11 cellular contexts compared by ENCODE assay signal in the genomic region with DNA sequence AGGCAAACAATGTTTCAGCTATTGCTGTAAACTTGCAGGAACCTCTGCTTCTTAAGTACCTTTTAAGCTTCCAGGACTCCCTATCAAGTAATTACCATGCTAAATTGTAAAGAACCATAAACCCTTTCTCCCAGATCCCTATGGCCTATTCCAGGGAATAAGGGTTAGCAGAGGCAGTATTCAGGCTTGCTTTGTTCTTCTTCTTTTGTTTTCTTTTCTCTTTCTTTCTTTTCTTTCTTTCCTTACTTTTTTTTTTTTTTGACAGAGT. TPM values are rescaled to one million over a fixed set of nuclear protein-coding genes. Genes with fewer than 3 reads are reported as not detected.
DNase-seq lines count a peak whose midpoint lies in the region; ATAC-seq, FAIRE-seq and TF ChIP-seq lines count a peak whose summit lies in the region.
"Had no signal": no experiment of that assay in that cellular context is flagged by ENCODE, and none has a peak within 500 bp of the region (broad histone marks: within the 10 kb centered on the region; RNA-seq: fewer than 3 reads in every experiment).

No MANE protein-coding gene starts in this region.

- no peak overlapping the region for H3K27ac ChIP-seq in HepG2 (ENCODE audit: extremely low read length, insufficient read depth, low read length)
- no peak overlapping the region for H3K27ac ChIP-seq in right lobe of liver
- H3K27ac ChIP-seq in SK-N-MC: peak overlapping the region; percentile 65
- H3K27ac ChIP-seq in epithelial cell of prostate: peak overlapping the region; percentile 84
- peak overlapping the region; percentile 79 for H3K27ac ChIP-seq in thymus (ENCODE audit: low read depth)

- H3K9me3 ChIP-seq in HepG2 (ENCODE audit: low read length) (no peaks in the 10 kb centered on the region), right lobe of liver (no peaks in the 10 kb centered on the region), SK-N-MC (ENCODE audit: low read depth, low read length) (no peaks in the 10 kb centered on the region), thymus (ENCODE audit: control insufficient read depth) (no peaks in the 10 kb centered on the region)
- H3K9me3 ChIP-seq: BE2C had no signal

- TF ChIP-seq CTCF in HepG2 (CRISPR knock-in tag; IDR thresholded peaks at IDR 0.05) (no peak), right lobe of liver (IDR thresholded peaks at IDR 0.05) (no peak)

- no peaks in the 10 kb centered on the region; a peak in 1 of 5 replicates for H3K27me3 ChIP-seq in HepG2 (ENCODE audit: control insufficient read depth in 1 of 2, insufficient read depth in 2 of 2, low read length in 2 of 2)
- H3K27me3 ChIP-seq in right lobe of liver: no peaks in the 10 kb centered on the region
- no peaks in the 10 kb centered on the region for H3K27me3 ChIP-seq in thymus (ENCODE audit: control insufficient read depth, insufficient read depth)
- H3K27me3 ChIP-seq: BE2C had no signal

- H3K9ac ChIP-seq in HepG2 (ENCODE audit: insufficient read depth, low read depth, low read length) (peak overlapping the region; percentile 14; the same call in 1 of the 2 replicates), SK-N-MC (ENCODE audit: insufficient read length) (peak overlapping the region; percentile 6)

- DNase-seq in HepG2 (ENCODE audit: low spot score) (no peak), right lobe of liver (no peak), SK-N-MC (ENCODE audit: low read depth, low spot score) (no peak), epithelial cell of prostate (ENCODE audit: low read depth, low spot score) (no peak), epidermal melanocyte (ENCODE audit: insufficient read length, low spot score) (no peak), SW 1271 (lab: John Stamatoyannopoulos, UW) (no peak)
- DNase-seq in stimulated activated CD4-positive, alpha-beta T cell treated with anti-CD3 and anti-CD28 coated beads, Interleukin-1b, Interleukin-23, amount 100 ng/mL, for 48 hours: no peak
- DNase-seq: BE2C, KG1 had no signal

- H4K20me1 ChIP-seq in HepG2 (ENCODE audit: insufficient read depth, low read length): no peaks in the 10 kb centered on the region

- no peak for TF ChIP-seq RAD21 in HepG2 (CRISPR knock-in tag; IDR thresholded peaks at IDR 0.05)

- no TSS peak for BruUV-seq in HepG2 (replicated peaks; lab: Mats Ljungman, UMichigan)

- no peak for TF ChIP-seq EP300 in HepG2 (IDR thresholded peaks at IDR 0.05; ENCODE audit: low read depth in 2 of 2, low read length in 2 of 2)
- no peak for TF ChIP-seq EP300 in HepG2 (CRISPR knock-in tag; IDR thresholded peaks at IDR 0.05; ENCODE audit: borderline replicate concordance)

- intact Hi-C loops in HepG2 (cut with micrococcal nuclease; ENCODE audit: unreplicated experiment) (loop anchor here (5.0 kb wide), 1 partner anchor 56 kb away; the partner anchor contains the start of gene NXPE3), right lobe of liver (cut with DNase I) (no loop called here)

- peak overlapping the region; percentile 64 for H2AFZ ChIP-seq in HepG2 (ENCODE audit: low read length)

- H3K4me1 ChIP-seq in HepG2 (ENCODE audit: insufficient read depth, low read length): peaks cover 39% of the 10 kb centered on the region
- H3K4me1 ChIP-seq in right lobe of liver: peaks cover 0 to 9% (median 0%) of the 10 kb centered on the region in 4 donors
- peaks cover 13% of the 10 kb centered on the region for H3K4me1 ChIP-seq in thymus (ENCODE audit: control insufficient read depth, insufficient read depth, low read length)
- H3K4me1 ChIP-seq: BE2C had no signal

- FAIRE-seq in HepG2 (lab: Jason Lieb, UNC): no peak

- H3K4me2 ChIP-seq in HepG2 (ENCODE audit: low read depth, low read length): peak overlapping the region; percentile 45

- in situ Hi-C loops in HepG2 (cut with HindIII; ENCODE audit: extremely low pct_ligation_motif_present, low pct_unique_long_range_greater_than_20kb): no loop called here

- ATAC-seq in HepG2: no peak
- no peak for ATAC-seq in right lobe of liver
- ATAC-seq: left lobe of liver had no signal

- POLR2A ChIA-PET in HepG2 (lab: Yijun Ruan, JAX): no interaction called here

- H3K36me3 ChIP-seq in HepG2 (replicated peaks in 1 of 2; ENCODE audit: control insufficient read depth in 1 of 2, insufficient read depth in 2 of 2, low read length in 2 of 2) (no peaks in the 10 kb centered on the region), right lobe of liver (no peaks in the 10 kb centered on the region), SK-N-MC (ENCODE audit: insufficient read depth, low read length) (peaks cover 7% of the 10 kb centered on the region), thymus (ENCODE audit: control insufficient read depth, insufficient read depth) (no peaks in the 10 kb centered on the region)

- no peaks in the 10 kb centered on the region for H3K79me2 ChIP-seq in HepG2 (ENCODE audit: insufficient read depth, low read length)

- TF ChIP-seq POLR2A in HepG2 (IDR thresholded peaks at IDR 0.05; ENCODE audit: insufficient read depth in 1 of 2, low read depth in 2 of 2, low read length in 2 of 2): no peak
- TF ChIP-seq POLR2A in right lobe of liver (IDR thresholded peaks at IDR 0.05): no peak

- CTCF ChIA-PET in HepG2 (lab: Yijun Ruan, JAX; ENCODE audit: low intra/inter-chr PET ratio, low total read pairs): no interaction called here

- peak overlapping the region in 1 of 3 experiments; percentile 3; a peak in 1 of 6 replicates for H3K4me3 ChIP-seq in HepG2 (replicated peaks in 1 of 3; ENCODE audit: insufficient read depth in 1 of 3, low read depth in 2 of 3, low read length in 3 of 3)
- no peak overlapping the region for H3K4me3 ChIP-seq in right lobe of liver
- H3K4me3 ChIP-seq in SK-N-MC: no peak overlapping the region
- H3K4me3 ChIP-seq in thymus (ENCODE audit: low read length): no peak overlapping the region

RNA-seq across cellular contexts. Expression of gene CEP97, which starts 2.8 kb away (rescaled TPM):
- 6.5 and 10.2 TPM in 2 replicates for total RNA-seq in HepG2 (2016; rRNA removed; fragmentation: Illumina TruSeq; extraction: Trizol)
- 0.88 and 0.91 TPM in 2 replicates for total RNA-seq in HepG2 (2016; cell fraction: cytosol; rRNA removed; fragmentation: Illumina TruSeq; extraction: Trizol; ENCODE audit: low read depth)
- total RNA-seq in HepG2 (2016; cell fraction: insoluble cytoplasmic fraction; rRNA removed; fragmentation: Illumina TruSeq; extraction: Trizol): 6.7 and 10.1 TPM in 2 replicates
- total RNA-seq in HepG2 (2016; cell fraction: membrane; rRNA removed; fragmentation: Illumina TruSeq; extraction: Trizol): 1.4 and 1.5 TPM in 2 replicates
- 6.3 and 6.4 TPM in 2 replicates for total RNA-seq in HepG2 (2016; cell fraction: nucleus; rRNA removed; fragmentation: Illumina TruSeq; extraction: Trizol)
- 0.71 and 0.99 TPM in 2 replicates for polyA plus RNA-seq in HepG2 (2011; rRNA removed)
- 0.43 and 0.78 TPM in 2 replicates for polyA plus RNA-seq in HepG2 (2011; cell fraction: cytosol; rRNA removed)
- polyA plus RNA-seq in HepG2 (2011; cell fraction: nucleus; rRNA removed): 0.72 and 2.3 TPM in 2 replicates
- 1.4 and 1.8 TPM in 2 replicates for polyA plus RNA-seq in HepG2 (2012)
- polyA plus RNA-seq in HepG2 (2016; cell fraction: cytosol; fragmentation: Illumina TruSeq; extraction: Trizol; ENCODE audit: low read depth): 0.03 and 0.05 TPM in 2 replicates
- 2.2 and 2.4 TPM in 2 replicates for polyA plus RNA-seq in HepG2 (2016; cell fraction: insoluble cytoplasmic fraction; fragmentation: Illumina TruSeq; extraction: Trizol; ENCODE audit: low read depth)
- polyA plus RNA-seq in HepG2 (2016; cell fraction: membrane; fragmentation: Illumina TruSeq; extraction: Trizol; ENCODE audit: low read depth): 0.16 and 0.17 TPM in 2 replicates
- polyA plus RNA-seq in HepG2 (2016; cell fraction: nucleus; fragmentation: Illumina TruSeq; extraction: Trizol; ENCODE audit: insufficient read depth, low read depth): 3.7 and 4.7 TPM in 2 replicates
- polyA minus RNA-seq in HepG2 (2011; rRNA and poly(A)+ RNA removed; ENCODE audit: low replicate concordance): 1.5 and 7.8 TPM in 2 replicates
- 3.0 and 4.2 TPM in 2 replicates for polyA minus RNA-seq in HepG2 (2011; cell fraction: cytosol; rRNA and poly(A)+ RNA removed)
- 5.2 and 6.5 TPM in 2 replicates for polyA minus RNA-seq in HepG2 (2011; cell fraction: nucleus; rRNA and poly(A)+ RNA removed)
- 1 to 10 TPM; 2.2 to 3.8 (median 2.7) TPM for total RNA-seq in right lobe of liver
- 4.5 TPM for polyA plus RNA-seq in thymus

RNA-seq across cellular contexts. Expression of gene RPL24, which starts 35.1 kb away (rescaled TPM):
- total RNA-seq in HepG2 (2016; rRNA removed; fragmentation: Illumina TruSeq; extraction: Trizol) (1,056 and 1,362 TPM in 2 replicates), right lobe of liver (100 to 1,000 TPM; 336 to 620 (median 364) TPM)
- 1,422 and 1,553 TPM in 2 replicates for total RNA-seq in HepG2 (2016; cell fraction: cytosol; rRNA removed; fragmentation: Illumina TruSeq; extraction: Trizol; ENCODE audit: low read depth)
- total RNA-seq in HepG2 (2016; cell fraction: insoluble cytoplasmic fraction; rRNA removed; fragmentation: Illumina TruSeq; extraction: Trizol): 1,073 and 1,398 TPM in 2 replicates
- total RNA-seq in HepG2 (2016; cell fraction: membrane; rRNA removed; fragmentation: Illumina TruSeq; extraction: Trizol): 1,942 and 1,946 TPM in 2 replicates
- total RNA-seq in HepG2 (2016; cell fraction: nucleus; rRNA removed; fragmentation: Illumina TruSeq; extraction: Trizol): 372 and 380 TPM in 2 replicates
- polyA plus RNA-seq in HepG2 (2011; rRNA removed) (1,058 and 1,150 TPM in 2 replicates), thymus (3,832 TPM)
- 564 and 1,013 TPM in 2 replicates for polyA plus RNA-seq in HepG2 (2011; cell fraction: cytosol; rRNA removed)
- 191 and 261 TPM in 2 replicates for polyA plus RNA-seq in HepG2 (2011; cell fraction: nucleus; rRNA removed)
- polyA plus RNA-seq in HepG2 (2012): 1,418 and 1,581 TPM in 2 replicates
- polyA plus RNA-seq in HepG2 (2016; cell fraction: cytosol; fragmentation: Illumina TruSeq; extraction: Trizol; ENCODE audit: low read depth): 1,680 and 1,696 TPM in 2 replicates
- polyA plus RNA-seq in HepG2 (2016; cell fraction: insoluble cytoplasmic fraction; fragmentation: Illumina TruSeq; extraction: Trizol; ENCODE audit: low read depth): 1,319 and 1,459 TPM in 2 replicates
- polyA plus RNA-seq in HepG2 (2016; cell fraction: membrane; fragmentation: Illumina TruSeq; extraction: Trizol; ENCODE audit: low read depth): 1,798 and 1,842 TPM in 2 replicates
- 641 and 653 TPM in 2 replicates for polyA plus RNA-seq in HepG2 (2016; cell fraction: nucleus; fragmentation: Illumina TruSeq; extraction: Trizol; ENCODE audit: insufficient read depth, low read depth)
- polyA minus RNA-seq in HepG2 (2011; rRNA and poly(A)+ RNA removed; ENCODE audit: low replicate concordance): 269 and 569 TPM in 2 replicates
- 209 and 212 TPM in 2 replicates for polyA minus RNA-seq in HepG2 (2011; cell fraction: cytosol; rRNA and poly(A)+ RNA removed)
- polyA minus RNA-seq in HepG2 (2011; cell fraction: nucleus; rRNA and poly(A)+ RNA removed): 213 and 250 TPM in 2 replicates

RNA-seq across cellular contexts. Expression of gene ZBTB11, which starts 44.7 kb away (rescaled TPM):
- total RNA-seq in HepG2 (2016; rRNA removed; fragmentation: Illumina TruSeq; extraction: Trizol) (18.1 and 24.6 TPM in 2 replicates), right lobe of liver (1 to 10 TPM; 5.4 to 8.5 (median 7.9) TPM)
- 5.4 and 8.1 TPM in 2 replicates for total RNA-seq in HepG2 (2016; cell fraction: cytosol; rRNA removed; fragmentation: Illumina TruSeq; extraction: Trizol; ENCODE audit: low read depth)
- total RNA-seq in HepG2 (2016; cell fraction: insoluble cytoplasmic fraction; rRNA removed; fragmentation: Illumina TruSeq; extraction: Trizol): 17.4 and 24.4 TPM in 2 replicates
- total RNA-seq in HepG2 (2016; cell fraction: membrane; rRNA removed; fragmentation: Illumina TruSeq; extraction: Trizol): 6.4 and 7.7 TPM in 2 replicates
- total RNA-seq in HepG2 (2016; cell fraction: nucleus; rRNA removed; fragmentation: Illumina TruSeq; extraction: Trizol): 20.2 and 22.5 TPM in 2 replicates
- polyA plus RNA-seq in HepG2 (2011; rRNA removed) (5.2 and 5.9 TPM in 2 replicates), thymus (19.8 TPM)
- 1.9 and 2.8 TPM in 2 replicates for polyA plus RNA-seq in HepG2 (2011; cell fraction: cytosol; rRNA removed)
- 6.0 and 7.5 TPM in 2 replicates for polyA plus RNA-seq in HepG2 (2011; cell fraction: nucleus; rRNA removed)
- polyA plus RNA-seq in HepG2 (2012): 7.3 and 8.2 TPM in 2 replicates
- 0.27 TPM in 2 replicates for polyA plus RNA-seq in HepG2 (2016; cell fraction: cytosol; fragmentation: Illumina TruSeq; extraction: Trizol; ENCODE audit: low read depth)
- polyA plus RNA-seq in HepG2 (2016; cell fraction: insoluble cytoplasmic fraction; fragmentation: Illumina TruSeq; extraction: Trizol; ENCODE audit: low read depth): 12.4 and 13.0 TPM in 2 replicates
- 1.3 TPM in 2 replicates for polyA plus RNA-seq in HepG2 (2016; cell fraction: membrane; fragmentation: Illumina TruSeq; extraction: Trizol; ENCODE audit: low read depth)
- 18.0 and 18.7 TPM in 2 replicates for polyA plus RNA-seq in HepG2 (2016; cell fraction: nucleus; fragmentation: Illumina TruSeq; extraction: Trizol; ENCODE audit: insufficient read depth, low read depth)
- 7.1 and 9.5 TPM in 2 replicates for polyA minus RNA-seq in HepG2 (2011; rRNA and poly(A)+ RNA removed; ENCODE audit: low replicate concordance)
- 11.8 and 14.0 TPM in 2 replicates for polyA minus RNA-seq in HepG2 (2011; cell fraction: cytosol; rRNA and poly(A)+ RNA removed)
- 27.7 and 31.0 TPM in 2 replicates for polyA minus RNA-seq in HepG2 (2011; cell fraction: nucleus; rRNA and poly(A)+ RNA removed)

RNA-seq across cellular contexts. Expression of gene NXPE3, which starts 57.4 kb away (rescaled TPM):
- total RNA-seq in HepG2 (2016; rRNA removed; fragmentation: Illumina TruSeq; extraction: Trizol) (4.7 and 5.3 TPM in 2 replicates), right lobe of liver (1 to 10 TPM in 5 of 6 experiments, under 1 TPM in 1; 0.75 to 2.9 (median 1.7) TPM)
- total RNA-seq in HepG2 (2016; cell fraction: cytosol; rRNA removed; fragmentation: Illumina TruSeq; extraction: Trizol; ENCODE audit: low read depth): 2.1 and 2.6 TPM in 2 replicates
- total RNA-seq in HepG2 (2016; cell fraction: insoluble cytoplasmic fraction; rRNA removed; fragmentation: Illumina TruSeq; extraction: Trizol): 4.8 and 5.6 TPM in 2 replicates
- total RNA-seq in HepG2 (2016; cell fraction: membrane; rRNA removed; fragmentation: Illumina TruSeq; extraction: Trizol): 8.2 and 9.3 TPM in 2 replicates
- total RNA-seq in HepG2 (2016; cell fraction: nucleus; rRNA removed; fragmentation: Illumina TruSeq; extraction: Trizol): 2.8 and 4.3 TPM in 2 replicates
- polyA plus RNA-seq in HepG2 (2011; rRNA removed) (3.5 and 3.6 TPM in 2 replicates), thymus (15.8 TPM)
- 2.9 and 4.4 TPM in 2 replicates for polyA plus RNA-seq in HepG2 (2011; cell fraction: cytosol; rRNA removed)
- 1.7 and 2.3 TPM in 2 replicates for polyA plus RNA-seq in HepG2 (2011; cell fraction: nucleus; rRNA removed)
- 2.8 and 4.3 TPM in 2 replicates for polyA plus RNA-seq in HepG2 (2012)
- 3.2 and 3.3 TPM in 2 replicates for polyA plus RNA-seq in HepG2 (2016; cell fraction: cytosol; fragmentation: Illumina TruSeq; extraction: Trizol; ENCODE audit: low read depth)
- 6.4 and 7.2 TPM in 2 replicates for polyA plus RNA-seq in HepG2 (2016; cell fraction: insoluble cytoplasmic fraction; fragmentation: Illumina TruSeq; extraction: Trizol; ENCODE audit: low read depth)
- polyA plus RNA-seq in HepG2 (2016; cell fraction: membrane; fragmentation: Illumina TruSeq; extraction: Trizol; ENCODE audit: low read depth): 7.5 and 7.8 TPM in 2 replicates
- 4.1 and 5.6 TPM in 2 replicates for polyA plus RNA-seq in HepG2 (2016; cell fraction: nucleus; fragmentation: Illumina TruSeq; extraction: Trizol; ENCODE audit: insufficient read depth, low read depth)
- polyA minus RNA-seq in HepG2 (2011; rRNA and poly(A)+ RNA removed; ENCODE audit: low replicate concordance): 7.4 and 7.9 TPM in 2 replicates
- 1.8 and 3.9 TPM in 2 replicates for polyA minus RNA-seq in HepG2 (2011; cell fraction: cytosol; rRNA and poly(A)+ RNA removed)
- 3.2 and 4.4 TPM in 2 replicates for polyA minus RNA-seq in HepG2 (2011; cell fraction: nucleus; rRNA and poly(A)+ RNA removed)

Comparison
In these comparisons a context has a peak if more than half of its experiments do, and no peak if none do; other contexts are left out.
1. H3K27ac ChIP-seq: peak in SK-N-MC (single experiment), epithelial cell of prostate (single experiment) and thymus (single experiment); none in HepG2 (single experiment) and right lobe of liver (0 of 3).